ENCODE assay signal across 10 cellular contexts in the genomic region with DNA sequence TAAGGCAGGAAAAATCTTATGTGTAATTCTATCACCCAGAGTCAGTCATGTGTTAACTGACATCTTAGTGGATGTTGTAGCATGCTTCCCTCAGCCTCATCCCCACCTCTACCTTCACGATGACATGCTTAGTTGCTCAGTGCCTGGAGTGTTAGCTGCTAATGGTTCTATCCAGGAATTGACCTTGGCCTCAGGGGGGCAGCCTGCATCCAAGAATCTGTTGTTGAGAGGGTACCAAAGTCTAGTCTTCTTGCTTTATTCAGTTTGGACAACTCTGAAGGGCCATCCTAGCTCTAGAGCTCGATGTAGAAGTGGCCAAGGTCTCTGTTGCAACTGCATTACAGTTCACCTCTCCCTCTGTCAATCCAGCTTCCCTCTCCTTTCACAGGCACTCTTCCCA.
DNase-seq lines count a peak whose midpoint lies in the region; ATAC-seq and TF ChIP-seq lines count a peak whose summit lies in the region.
"Had no signal": no experiment of that assay in that cellular context is flagged by ENCODE, and none has a peak within 500 bp of the region (broad histone marks: within the 10 kb centered on the region; RNA-seq: fewer than 3 reads in every experiment).

No MANE protein-coding gene starts in this region.

- no peaks in the 10 kb centered on the region for H3K27me3 ChIP-seq in WERI-Rb-1 (ENCODE audit: insufficient read depth, low read depth, severe bottlenecking)

- H3K27ac ChIP-seq in WERI-Rb-1 = no peak overlapping the region

- intact Hi-C loops in left ventricle myocardium superior (cut with micrococcal nuclease) = loop anchor here (10.0 kb wide), 2 partner anchors 528 to 668 kb away; no protein-coding TSS in a partner anchor

- H3K4me3 ChIP-seq in WERI-Rb-1 (ENCODE audit: low read depth, low read length) = no peak overlapping the region

- peak; percentile 16 for DNase-seq in COLO668 (lab: John Stamatoyannopoulos, UW; ENCODE audit: unreplicated experiment)
- DNase-seq in HT1080 (ENCODE audit: low read depth) = peak; percentile 39
- peak; percentile 78 for DNase-seq in WERI-Rb-1
- DNase-seq in left ventricle myocardium superior = peak; percentile 62
- peak; percentile 33 for DNase-seq in stromal cell of bone marrow (ENCODE audit: low read depth)
- DNase-seq in activated T-cell treated with anti-CD3 and anti-CD28 coated beads, Interleukin-2, amount 50 U/mL, for 24 hours = no peak
- DNase-seq in activated effector memory CD4-positive, alpha-beta T cell treated with Interleukin-2 at 50 U/mL for 16 hours = no peak

- H3K9me3 ChIP-seq in WERI-Rb-1 (ENCODE audit: severe bottlenecking) = no peaks in the 10 kb centered on the region

- TF ChIP-seq CTCF in WERI-Rb-1 (IDR thresholded peaks at IDR 0.05; ENCODE audit: low read depth, low read length) = peak; percentile 81

- H3K9me3 Mint-ChIP-seq in activated T-cell treated with anti-CD3 and anti-CD28 coated beads, Interleukin-2, amount 50 U/mL, for 24 hours = no peaks in the 10 kb centered on the region
- H3K9me3 Mint-ChIP-seq: IgD-negative memory B cell, memory B cell had no signal

- H3K4me1 Mint-ChIP-seq in activated T-cell treated with anti-CD3 and anti-CD28 coated beads, Interleukin-2, amount 50 U/mL, for 24 hours (ENCODE audit: low read depth) = no peaks in the 10 kb centered on the region
- H3K4me1 Mint-ChIP-seq: IgD-negative memory B cell had no signal

- H3K36me3 ChIP-seq in WERI-Rb-1 = no peaks in the 10 kb centered on the region

- H3K27ac Mint-ChIP-seq in activated T-cell treated with anti-CD3 and anti-CD28 coated beads, Interleukin-2, amount 50 U/mL, for 24 hours = no peak overlapping the region
- H3K27ac Mint-ChIP-seq: IgD-negative memory B cell, memory B cell had no signal

- no peak overlapping the region for H3K4me3 Mint-ChIP-seq in activated T-cell treated with anti-CD3 and anti-CD28 coated beads, Interleukin-2, amount 50 U/mL, for 24 hours
- H3K4me3 Mint-ChIP-seq: IgD-negative memory B cell, memory B cell had no signal

- H3K27me3 Mint-ChIP-seq in activated T-cell treated with anti-CD3 and anti-CD28 coated beads, Interleukin-2, amount 50 U/mL, for 24 hours = no peaks in the 10 kb centered on the region
- H3K27me3 Mint-ChIP-seq: IgD-negative memory B cell, memory B cell had no signal

- H3K36me3 Mint-ChIP-seq in activated T-cell treated with anti-CD3 and anti-CD28 coated beads, Interleukin-2, amount 50 U/mL, for 24 hours (ENCODE audit: low read depth) = no peaks in the 10 kb centered on the region

- ATAC-seq in left ventricle myocardium superior = peak; percentile 83
- no peak for ATAC-seq in HG03457 (IDR thresholded peaks at IDR 0.05; ENCODE audit: unreplicated experiment)

Comparison
In these comparisons a context has a peak if more than half of its experiments do, and no peak if none do; other contexts are left out.
1. DNase-seq: peak in COLO668 (single experiment), HT1080 (single experiment), WERI-Rb-1 (single experiment), left ventricle myocardium superior (single experiment) and stromal cell of bone marrow (single experiment); none in activated T-cell treated with anti-CD3 and anti-CD28 coated beads, Interleukin-2, amount 50 U/mL, for 24 hours (single experiment) and activated effector memory CD4-positive, alpha-beta T cell treated with Interleukin-2 at 50 U/mL for 16 hours (single experiment).